In genomic region chr9:126612813-126613641, GRCh38 we compare ENCODE assay signal across 9 cellular contexts. TPM values are rescaled to one million over a fixed set of nuclear protein-coding genes. Genes with fewer than 3 reads are reported as not detected.
DNase-seq lines count a peak whose midpoint lies in the region; ATAC-seq and TF ChIP-seq lines count a peak whose summit lies in the region.
"Had no signal": no experiment of that assay in that cellular context is flagged by ENCODE, and none has a peak within 500 bp of the region (broad histone marks: within the 10 kb centered on the region; RNA-seq: fewer than 3 reads in every experiment).

No MANE protein-coding gene starts in this region.

- H3K27ac ChIP-seq in WERI-Rb-1 = no peak overlapping the region
- no peak overlapping the region for H3K27ac ChIP-seq in testis

- H3K36me3 Mint-ChIP-seq in stimulated activated effector memory CD8-positive, alpha-beta T cell treated with anti-CD3 and anti-CD28 coated beads, Interleukin-12 subunit alpha, Interleukin-12 subunit beta, amount 100 ng/mL, for 72 hours = no peaks in the 10 kb centered on the region

- ATAC-seq in stimulated activated effector memory CD8-positive, alpha-beta T cell treated with anti-CD3 and anti-CD28 coated beads, Interleukin-12 subunit alpha, Interleukin-12 subunit beta, amount 100 ng/mL, for 72 hours = no peak
- no peak for ATAC-seq in GM21447 (IDR thresholded peaks at IDR 0.05; ENCODE audit: unreplicated experiment)

- no peak overlapping the region for H3K27ac Mint-ChIP-seq in stimulated activated effector memory CD8-positive, alpha-beta T cell treated with anti-CD3 and anti-CD28 coated beads, Interleukin-12 subunit alpha, Interleukin-12 subunit beta, amount 100 ng/mL, for 72 hours

- peak overlapping the region; percentile 44 for H3K4me3 ChIP-seq in WERI-Rb-1 (ENCODE audit: low read depth, low read length)
- peak overlapping the region; percentile 4 for H3K4me3 ChIP-seq in iPS-11a (ENCODE audit: low read depth, low read length)
- H3K4me3 ChIP-seq in testis = peak overlapping the region in 1 of 2 donors; percentile 27

- WGBS in testis, 2 donors = 2 to 3% methylated on average over 46 to 68 of the region's 68 CpGs

- TF ChIP-seq POLR2A in testis (IDR thresholded peaks at IDR 0.05) = no peak

- no peaks in the 10 kb centered on the region for H3K9me3 Mint-ChIP-seq in stimulated activated effector memory CD8-positive, alpha-beta T cell treated with anti-CD3 and anti-CD28 coated beads, Interleukin-12 subunit alpha, Interleukin-12 subunit beta, amount 100 ng/mL, for 72 hours

- peak; percentile 7 for DNase-seq in NCI-H2196 (lab: John Stamatoyannopoulos, UW; ENCODE audit: unreplicated experiment)
- no peak for DNase-seq in NCI-H2196 treated with DMSO at 0.1 percent for 48 hours (lab: John Stamatoyannopoulos, UW; ENCODE audit: unreplicated experiment)
- no peak for DNase-seq in WERI-Rb-1
- no peak for DNase-seq in stimulated activated effector memory CD8-positive, alpha-beta T cell treated with anti-CD3 and anti-CD28 coated beads, Interleukin-12 subunit alpha, Interleukin-12 subunit beta, amount 100 ng/mL, for 72 hours (ENCODE audit: low spot score in 2 of 2)
- DNase-seq in testis = no peak
- DNase-seq in COLO829 (ENCODE audit: low spot score) = no peak
- DNase-seq: activated CD8-positive, alpha-beta memory T cell treated with anti-CD3 and anti-CD28 coated beads, Interleukin-2, amount 50 U/mL, for 4 hours had no signal

- H3K36me3 ChIP-seq in WERI-Rb-1 (no peaks in the 10 kb centered on the region), testis (ENCODE audit: low read depth, missing control alignments) (no peaks in the 10 kb centered on the region)

- TF ChIP-seq CTCF in WERI-Rb-1 (IDR thresholded peaks at IDR 0.05; ENCODE audit: low read depth, low read length) (no peak), testis (IDR thresholded peaks at IDR 0.05) (no peak)

- H3K4me1 Mint-ChIP-seq in stimulated activated effector memory CD8-positive, alpha-beta T cell treated with anti-CD3 and anti-CD28 coated beads, Interleukin-12 subunit alpha, Interleukin-12 subunit beta, amount 100 ng/mL, for 72 hours = peaks cover 28% of the 10 kb centered on the region

- H3K27me3 ChIP-seq in WERI-Rb-1 (ENCODE audit: insufficient read depth, low read depth, severe bottlenecking) (peaks cover 72% of the 10 kb centered on the region), testis (no peaks in the 10 kb centered on the region)

- intact Hi-C loops in testis (cut with DNase I; ENCODE audit: low total_unique reads) = no loop called here

- no peaks in the 10 kb centered on the region for H3K9me3 ChIP-seq in WERI-Rb-1 (ENCODE audit: severe bottlenecking)
- no peaks in the 10 kb centered on the region for H3K9me3 ChIP-seq in testis

- peaks cover 17% of the 10 kb centered on the region for H3K4me1 ChIP-seq in testis

- peak overlapping the region; percentile 57 for H3K4me3 Mint-ChIP-seq in stimulated activated effector memory CD8-positive, alpha-beta T cell treated with anti-CD3 and anti-CD28 coated beads, Interleukin-12 subunit alpha, Interleukin-12 subunit beta, amount 100 ng/mL, for 72 hours

RNA-seq across cellular contexts. Expression of gene LMX1B, which starts 0.7 kb away (rescaled TPM):
- total RNA-seq in testis = 1 to 10 TPM; 7.6 TPM
- 2.8 TPM for polyA plus RNA-seq in testis (ENCODE audit: insufficient read depth, low read depth, low replicate concordance)
